Comparison of ENCODE assay signal across 7 cellular contexts in the genomic region with DNA sequence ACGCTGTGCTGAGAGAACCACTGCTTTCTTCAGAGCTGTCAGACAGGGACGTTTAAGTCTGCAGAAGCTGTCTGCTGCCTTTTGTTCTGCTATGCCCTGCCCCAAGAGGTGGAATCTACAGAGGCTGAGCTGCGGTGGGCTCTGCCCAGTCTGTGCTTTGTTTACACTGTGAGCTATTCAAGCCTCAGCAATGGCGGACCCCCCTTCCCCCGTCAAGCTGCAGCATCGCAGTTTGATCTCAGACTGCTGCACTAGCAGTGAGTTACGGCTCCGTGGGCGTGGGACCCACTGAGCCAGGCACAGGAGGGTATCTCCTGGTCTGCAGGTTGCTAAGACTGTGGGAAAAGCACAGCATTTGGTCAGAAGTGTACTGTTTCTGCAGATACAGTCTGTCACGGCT.
DNase-seq lines count a peak whose midpoint lies in the region; FAIRE-seq and TF ChIP-seq lines count a peak whose summit lies in the region.
"Not testable (repeated sequence)": the region's sequence is repeated elsewhere in the genome, so short reads cannot be mapped to it uniquely, and the experiment has no call there.

No MANE protein-coding gene starts in this region.

- H3K27me3 ChIP-seq in H9 (ENCODE audit: insufficient read depth, low read length); astrocyte (ENCODE audit: insufficient read depth, low read length); neuronal stem cell (ENCODE audit: control insufficient read depth in 3 of 3, insufficient read depth in 3 of 3, low read depth in 1 of 3, low read length in 3 of 3): not testable (repeated sequence)

- not testable (repeated sequence) for H4K91ac ChIP-seq in H9 (ENCODE audit: insufficient read length, low read depth, low read length); neuronal stem cell (ENCODE audit: low read depth, low read length, poor library complexity)

- H3K23me2 ChIP-seq in H9 (ENCODE audit: insufficient read length, low read depth, low read length, poor library complexity, severe bottlenecking), result not testable (repeated sequence)

- H3K79me1 ChIP-seq in H9 (ENCODE audit: insufficient read depth, low read depth, low read length, poor library complexity, severe bottlenecking); neuronal stem cell (ENCODE audit: low read depth, low read length): not testable (repeated sequence)

- H3K14ac ChIP-seq in H9 (ENCODE audit: insufficient read depth, low read length); neuronal stem cell (ENCODE audit: low read length): not testable (repeated sequence)

- not testable (repeated sequence) for H3K18ac ChIP-seq in H9 (ENCODE audit: insufficient read length, low read depth, low read length)
- H3K18ac ChIP-seq in neuronal stem cell (ENCODE audit: low read length), result peak overlapping the region; percentile 81

- H3K56ac ChIP-seq in H9 (ENCODE audit: insufficient read length, low read depth, low read length), result not testable (repeated sequence)

- H2BK5ac ChIP-seq in H9 (ENCODE audit: insufficient read length, low read length); neuronal stem cell (ENCODE audit: low read length): not testable (repeated sequence)

- not testable (repeated sequence) for H3K79me2 ChIP-seq in H9 (ENCODE audit: insufficient read depth, low read length); astrocyte (ENCODE audit: insufficient read depth, low read length)

- H3K4me3 Mint-ChIP-seq in H9; astrocyte (ENCODE audit: unreplicated experiment); chondrocyte (ENCODE audit: unreplicated experiment); mesothelial cell of epicardium: not testable (repeated sequence)

- not testable (repeated sequence) for H2AFZ ChIP-seq in H9 (ENCODE audit: low read length)
- H2AFZ ChIP-seq in astrocyte (ENCODE audit: low read depth, low read length) (peak overlapping the region; percentile 69), neuronal stem cell (ENCODE audit: low read length) (peak overlapping the region; percentile 90)

- not testable (repeated sequence) for FAIRE-seq in astrocyte (lab: Jason Lieb, UNC); kidney (lab: Jason Lieb, UNC)

- not testable (repeated sequence) for H3K4me3 ChIP-seq in astrocyte (ENCODE audit: insufficient read depth, low read depth, low read length); kidney (ENCODE audit: low read length in 2 of 2)
- peak overlapping the region in 1 of 2 donors; percentile 45 for H3K4me3 ChIP-seq in neuronal stem cell (ENCODE audit: low read length in 2 of 2)

- not testable (repeated sequence) for H3K27ac ChIP-seq in H9 (ENCODE audit: insufficient read length, low read depth, low read length); astrocyte (ENCODE audit: low read depth, low read length); kidney (ENCODE audit: low read depth in 2 of 2, low read length in 2 of 2)
- peak overlapping the region; percentile 8 for H3K27ac ChIP-seq in neuronal stem cell (replicated peaks; ENCODE audit: low read length)

- not testable (repeated sequence) for H3K4ac ChIP-seq in H9 (ENCODE audit: low read depth, low read length); neuronal stem cell (ENCODE audit: low read length)

- H4K5ac ChIP-seq in H9 (ENCODE audit: insufficient read length, low read depth, low read length), result not testable (repeated sequence)

- H3K4me1 Mint-ChIP-seq in H9 (peaks cover 4 to 11% of the 10 kb centered on the region in 2 experiments; a peak in 3 of 4 replicates), mesothelial cell of epicardium (peaks cover 11% of the 10 kb centered on the region)
- H3K4me1 Mint-ChIP-seq in astrocyte (ENCODE audit: low read depth, unreplicated experiment); chondrocyte (ENCODE audit: low read depth): not testable (repeated sequence)

- not testable (repeated sequence) for H4K8ac ChIP-seq in H9 (replicated peaks; ENCODE audit: insufficient read length, low read depth, low read length); neuronal stem cell (ENCODE audit: low read depth, low read length)

- DNase-seq in H9, result peak; percentile 31
- DNase-seq in astrocyte (ENCODE audit: low read depth), result peak; percentile 18
- peak; percentile 40 for DNase-seq in chondrocyte (ENCODE audit: low spot score)
- DNase-seq in glomerular visceral epithelial cell (ENCODE audit: extremely low spot score), result peak; percentile 17
- DNase-seq in kidney, result peak; percentile 26
- DNase-seq in mesothelial cell of epicardium (ENCODE audit: low spot score in 2 of 2, unreplicated experiment in 2 of 2), result not testable (repeated sequence)
- peak; percentile 30 for DNase-seq in neuronal stem cell (ENCODE audit: low spot score)

- H3K9me3 Mint-ChIP-seq in H9; astrocyte (ENCODE audit: unreplicated experiment); chondrocyte (ENCODE audit: low read depth); mesothelial cell of epicardium: not testable (repeated sequence)

- not testable (repeated sequence) for TF ChIP-seq CTCF in H9 (conservative IDR thresholded peaks at IDR 0.05); astrocyte (IDR thresholded peaks at IDR 0.05; ENCODE audit: insufficient read depth, low read depth, low read length); chondrocyte (IDR thresholded peaks at IDR 0.05); kidney (IDR thresholded peaks at IDR 0.05; ENCODE audit: borderline replicate concordance, extremely low read depth, insufficient read depth); mesothelial cell of epicardium (IDR thresholded peaks at IDR 0.05; ENCODE audit: unreplicated experiment)

- H3K4me1 ChIP-seq in H9 (ENCODE audit: insufficient read depth, low read length); astrocyte (ENCODE audit: insufficient read depth, low read length); kidney (ENCODE audit: control insufficient read depth in 1 of 2, insufficient read depth in 1 of 2, low read depth in 1 of 2, low read length in 2 of 2); neuronal stem cell (ENCODE audit: control insufficient read depth in 2 of 2, insufficient read depth in 1 of 2, low read depth in 1 of 2, low read length in 2 of 2): not testable (repeated sequence)

- not testable (repeated sequence) for H2BK120ac ChIP-seq in H9 (ENCODE audit: low read depth, low read length, poor library complexity, severe bottlenecking); neuronal stem cell (ENCODE audit: low read depth, low read length)

- H3K9ac ChIP-seq in H9 (ENCODE audit: extremely low read depth, insufficient read length, low read length); astrocyte (ENCODE audit: low read length); kidney (ENCODE audit: low read length in 2 of 2): not testable (repeated sequence)
- peak overlapping the region; percentile 67 for H3K9ac ChIP-seq in neuronal stem cell (ENCODE audit: low read depth, low read length, poor library complexity)

- not testable (repeated sequence) for H2AK5ac ChIP-seq in H9 (ENCODE audit: insufficient read length, low read length); neuronal stem cell (ENCODE audit: low read depth, low read length)

- not testable (repeated sequence) for H2BK12ac ChIP-seq in H9 (ENCODE audit: insufficient read length, low read depth, low read length); neuronal stem cell (ENCODE audit: low read length)

- H3K27ac Mint-ChIP-seq in H9 (0 out of 7 replicates have a peak overlapping the region, but pooled peaks of 1 of the 3 experiments have one; percentile 18), mesothelial cell of epicardium (peak overlapping the region; percentile 6)
- not testable (repeated sequence) for H3K27ac Mint-ChIP-seq in astrocyte (ENCODE audit: unreplicated experiment); chondrocyte (ENCODE audit: unreplicated experiment)

- not testable (repeated sequence) for H2BK20ac ChIP-seq in H9 (ENCODE audit: low read depth, low read length, poor library complexity, severe bottlenecking)

- intact Hi-C loops in kidney (cut with DNase I), result not testable (repeated sequence)

- H3K9me3 ChIP-seq in H9 (ENCODE audit: control insufficient read depth, low read depth, low read length); astrocyte (ENCODE audit: insufficient read depth, low read depth, low read length); kidney (ENCODE audit: control insufficient read depth in 1 of 2, low read length in 2 of 2); neuronal stem cell (replicated peaks in 1 of 2; ENCODE audit: control insufficient read depth in 2 of 2, insufficient read depth in 1 of 2, low read depth in 1 of 2, low read length in 2 of 2): not testable (repeated sequence)

- no CpG with 5 or more reads among the region's 10 CpGs for WGBS in H9 (ENCODE audit: extremely low coverage, insufficient read length, low lambda C conversion rate)
- WGBS in neuronal stem cell (ENCODE audit: extremely low coverage in 2 of 2, insufficient read length in 2 of 2, insufficient replicate concordance in 1 of 2), 2 donors, result no CpG with 5 or more reads among the region's 10 CpGs

- not testable (repeated sequence) for H3K4me2 ChIP-seq in H9 (ENCODE audit: insufficient read depth, insufficient read length, low read length)
- H3K4me2 ChIP-seq in astrocyte (ENCODE audit: low read length), result peak overlapping the region; percentile 55
- peak overlapping the region; percentile 43 for H3K4me2 ChIP-seq in neuronal stem cell (ENCODE audit: insufficient read depth, low read length, poor library complexity, severe bottlenecking)

- H3T11ph ChIP-seq in H9 (ENCODE audit: low read length), result not testable (repeated sequence)

- H3K27me3 Mint-ChIP-seq in H9 (ENCODE audit: low read depth); astrocyte (ENCODE audit: low read depth, unreplicated experiment); chondrocyte (ENCODE audit: low read depth); mesothelial cell of epicardium (ENCODE audit: low read depth): not testable (repeated sequence)

- H3K23ac ChIP-seq in H9 (ENCODE audit: insufficient read length, low read depth, low read length); neuronal stem cell (ENCODE audit: low read depth, low read length, poor library complexity): not testable (repeated sequence)

- not testable (repeated sequence) for H2BK15ac ChIP-seq in H9 (ENCODE audit: low read depth, low read length); neuronal stem cell (ENCODE audit: low read length)

- H3K36me3 Mint-ChIP-seq in H9 (ENCODE audit: insufficient read depth in 1 of 3, low read depth in 3 of 3), result peaks cover 12 to 19% (median 18%) of the 10 kb centered on the region in 3 experiments; a peak in 6 of 7 replicates
- H3K36me3 Mint-ChIP-seq in astrocyte (ENCODE audit: low read depth, unreplicated experiment); chondrocyte (ENCODE audit: low read depth): not testable (repeated sequence)
- peaks cover 31% of the 10 kb centered on the region for H3K36me3 Mint-ChIP-seq in mesothelial cell of epicardium

- H3K36me3 ChIP-seq in astrocyte (ENCODE audit: insufficient read depth, low read length); kidney (ENCODE audit: control insufficient read depth in 1 of 2, insufficient read depth in 2 of 2, low read length in 2 of 2): not testable (repeated sequence)
- peaks cover 1 to 47% of the 10 kb centered on the region in 2 donors for H3K36me3 ChIP-seq in neuronal stem cell (replicated peaks in 1 of 2; ENCODE audit: control insufficient read depth in 2 of 2, insufficient read depth in 2 of 2, low read length in 2 of 2)

- H4K20me1 ChIP-seq in H9 (ENCODE audit: control insufficient read depth, insufficient read depth, insufficient read length); astrocyte (ENCODE audit: insufficient read depth, low read length): not testable (repeated sequence)
